ENCODE assay signal across 10 cellular contexts in the genomic region with DNA sequence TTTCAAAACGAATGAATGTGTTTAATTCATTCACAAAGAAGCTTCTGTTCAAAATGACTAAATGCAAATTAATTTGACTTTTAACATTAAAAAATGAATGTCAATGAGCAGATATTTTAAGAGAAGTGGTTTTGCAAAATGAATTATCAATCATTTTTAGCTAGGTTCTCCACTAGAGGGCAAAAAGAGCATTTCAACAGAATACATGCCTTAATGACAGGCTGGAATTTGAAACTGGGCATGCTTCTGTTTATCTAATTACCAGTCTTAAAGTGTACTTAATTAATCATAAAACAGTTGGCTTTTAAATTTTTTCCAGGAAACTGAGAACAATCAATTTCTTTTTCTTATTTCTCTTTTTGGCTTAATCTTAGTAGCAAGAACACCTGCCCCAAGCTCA.
DNase-seq lines count a peak whose midpoint lies in the region; TF ChIP-seq lines count a peak whose summit lies in the region.
"Had no signal": no experiment of that assay in that cellular context is flagged by ENCODE, and none has a peak within 500 bp of the region (broad histone marks: within the 10 kb centered on the region; RNA-seq: fewer than 3 reads in every experiment).

No MANE protein-coding gene starts in this region.

- TF ChIP-seq EP300 in transverse colon (IDR thresholded peaks at IDR 0.05; ENCODE audit: low read depth) = no peak

- peaks cover 0 to 5% (median 0%) of the 10 kb centered on the region in 6 donors for H3K9me3 Mint-ChIP-seq in immature natural killer cell
- H3K9me3 Mint-ChIP-seq: stimulated activated naive CD8-positive, alpha-beta T cell treated with anti-CD3 and anti-CD28 coated beads, Interleukin-15, Interleukin-2, amounts not matched to agents 100 ng/mL and 50 ng/mL, for 24 hours had no signal

- H3K4me1 Mint-ChIP-seq in immature natural killer cell = no peaks in the 10 kb centered on the region

- CTCF ChIA-PET in OCI-LY7 (lab: Charles Lee; ENCODE audit: unreplicated experiment) = no interaction called here

- WGBS in transverse colon (ENCODE audit: low coverage in 1 of 2), 2 donors = 63 to 70% methylated on average over 1 of the region's 1 CpG

- H4K20me1 ChIP-seq in OCI-LY7 (ENCODE audit: insufficient read depth, low read length) = no peaks in the 10 kb centered on the region

- no peaks in the 10 kb centered on the region for H3K4me1 ChIP-seq in OCI-LY7 (ENCODE audit: insufficient read depth, low read length, poor library complexity, severe bottlenecking)
- no peaks in the 10 kb centered on the region for H3K4me1 ChIP-seq in transverse colon

- H2AFZ ChIP-seq in OCI-LY7 (ENCODE audit: low read length) = no peak overlapping the region

- H3K9me3 ChIP-seq in OCI-LY7 (ENCODE audit: low read length) (no peaks in the 10 kb centered on the region), transverse colon (no peaks in the 10 kb centered on the region)

- H3K27me3 Mint-ChIP-seq in immature natural killer cell (ENCODE audit: low read depth in 3 of 3) = peaks cover 0 to 3% (median 0%) of the 10 kb centered on the region in 3 donors
- H3K27me3 Mint-ChIP-seq: stimulated activated naive CD8-positive, alpha-beta T cell treated with anti-CD3 and anti-CD28 coated beads, Interleukin-15, Interleukin-2, amounts not matched to agents 100 ng/mL and 50 ng/mL, for 24 hours had no signal

- no peak overlapping the region for H3K27ac Mint-ChIP-seq in immature natural killer cell
- H3K27ac Mint-ChIP-seq: stimulated activated naive CD8-positive, alpha-beta T cell treated with anti-CD3 and anti-CD28 coated beads, Interleukin-15, Interleukin-2, amounts not matched to agents 100 ng/mL and 50 ng/mL, for 24 hours had no signal

- no peaks in the 10 kb centered on the region for H3K79me2 ChIP-seq in OCI-LY7 (ENCODE audit: insufficient read depth, low read depth, low read length)

- POLR2A ChIA-PET in OCI-LY7 (lab: Charles Lee) = interaction anchor here (1.0 kb wide), 1 partner anchor 1129 kb away, joined by 3 read pairs; no protein-coding TSS in a partner anchor

- TF ChIP-seq CTCF in OCI-LY7 (conservative IDR thresholded peaks at IDR 0.05; ENCODE audit: low read length) (peak; percentile 75), transverse colon (IDR thresholded peaks at IDR 0.05) (peak; percentile 38 to 49 (median 39))

- no peak overlapping the region for H3K4me3 Mint-ChIP-seq in immature natural killer cell
- H3K4me3 Mint-ChIP-seq: stimulated activated naive CD8-positive, alpha-beta T cell treated with anti-CD3 and anti-CD28 coated beads, Interleukin-15, Interleukin-2, amounts not matched to agents 100 ng/mL and 50 ng/mL, for 24 hours had no signal

- no peak overlapping the region for H3K4me3 ChIP-seq in OCI-LY7 (ENCODE audit: low read depth, low read length, poor library complexity, severe bottlenecking)
- no peak overlapping the region for H3K4me3 ChIP-seq in transverse colon

- in situ Hi-C loops in transverse colon (cut with MboI; ENCODE audit: low pct_ligation_motif_present in 1 of 4, low pct_unique_long_range_greater_than_20kb in 1 of 4, low sequenced_read_pairs in 3 of 4) = no loop called here

- no peaks in the 10 kb centered on the region for H3K9me2 ChIP-seq in OCI-LY7 (ENCODE audit: insufficient read depth, low read length)

- no peak overlapping the region for H3K4me2 ChIP-seq in OCI-LY7 (ENCODE audit: low read length)

- TF ChIP-seq POLR2A in transverse colon (IDR thresholded peaks at IDR 0.05) = no peak

- H3K27ac ChIP-seq in OCI-LY7 (ENCODE audit: low read depth, low read length, poor library complexity, severe bottlenecking) (no peak overlapping the region), transverse colon (no peak overlapping the region)

- H3K27me3 ChIP-seq in transverse colon = no peaks in the 10 kb centered on the region

- peak; percentile 38 for DNase-seq in SIG-M5 treated with dmso at 0.1 percent for 504 hours (lab: John Stamatoyannopoulos, UW; ENCODE audit: unreplicated experiment)
- no peak for DNase-seq in SIG-M5 (lab: John Stamatoyannopoulos, UW)
- DNase-seq in OCI-LY7 (ENCODE audit: low spot score) = peak; percentile 11
- DNase-seq in fibroblast of peridontal ligament (ENCODE audit: extremely low read depth) = peak; percentile 61
- DNase-seq in transverse colon = no peak
- DNase-seq in globus pallidus (ENCODE audit: low spot score) = no peak
- no peak for DNase-seq in immature natural killer cell
- no peak for DNase-seq in NCI-H2107 (lab: John Stamatoyannopoulos, UW)
- DNase-seq: GDM1 had no signal

- BruUV-seq in OCI-LY7 (replicated peaks; lab: Mats Ljungman, UMichigan) = no TSS peak

- H3K36me3 Mint-ChIP-seq in immature natural killer cell = no peaks in the 10 kb centered on the region

- H3K36me3 ChIP-seq in OCI-LY7 (ENCODE audit: insufficient read depth, low read length) (no peaks in the 10 kb centered on the region), transverse colon (no peaks in the 10 kb centered on the region)

- intact Hi-C loops in OCI-LY7 (cut with micrococcal nuclease; ENCODE audit: unreplicated experiment) = no loop called here
- intact Hi-C loops in transverse colon (cut with DNase I; ENCODE audit: low total_unique reads) = no loop called here

Comparison
In these comparisons a context has a peak if more than half of its experiments do, and no peak if none do; other contexts are left out.
1. DNase-seq: peak in SIG-M5 treated with dmso at 0.1 percent for 504 hours (single experiment), OCI-LY7 (single experiment) and fibroblast of peridontal ligament (single experiment); none in SIG-M5 (single experiment), transverse colon (single experiment), globus pallidus (single experiment), immature natural killer cell (0 of 3) and NCI-H2107 (single experiment).